9 cellular contexts compared by ENCODE assay signal in genomic region chr1:10152709-10153284, GRCh38. TPM values are rescaled to one million over a fixed set of nuclear protein-coding genes. Genes with fewer than 3 reads are reported as not detected.
DNase-seq lines count a peak whose midpoint lies in the region; ATAC-seq and TF ChIP-seq lines count a peak whose summit lies in the region.
"Had no signal": no experiment of that assay in that cellular context is flagged by ENCODE, and none has a peak within 500 bp of the region (broad histone marks: within the 10 kb centered on the region; RNA-seq: fewer than 3 reads in every experiment).

No MANE protein-coding gene starts in this region.

- no peaks in the 10 kb centered on the region for H3K27me3 ChIP-seq in psoas muscle (ENCODE audit: insufficient read depth in 3 of 3, low read length in 2 of 3)

- CTCF ChIA-PET in activated naive CD4-positive, alpha-beta T cell treated with anti-CD3 and anti-CD28 coated beads, Interleukin-2, amount 10 ng/mL, durations not matched to agents 7 days and 5 days (lab: Charles Lee): interaction anchor here (0.7 to 2.0 kb wide), 4 partner anchors 11 to 240 kb away, joined by 3 to 14 read pairs (median 4); no protein-coding TSS in a partner anchor

- ATAC-seq in Right ventricle myocardium superior (ENCODE audit: poor library complexity): no peak
- peak in 3 of 4 donors; percentile 20 to 36 (median 20) for ATAC-seq in psoas muscle
- ATAC-seq in GM21528 (IDR thresholded peaks at IDR 0.05; ENCODE audit: low FRiP score, unreplicated experiment): no peak
- ATAC-seq in GM21447 (IDR thresholded peaks at IDR 0.05; ENCODE audit: unreplicated experiment): no peak

- intact Hi-C loops in Right ventricle myocardium superior (cut with DNase I): no loop called here
- intact Hi-C loops in psoas muscle (cut with DNase I): loop anchor here in 1 of 2 donors (5.0 kb wide), 1 partner anchor 185 kb away; no protein-coding TSS in a partner anchor

- peaks cover 17% of the 10 kb centered on the region for H3K4me1 ChIP-seq in psoas muscle

- no peak overlapping the region for H3K27ac Mint-ChIP-seq in activated naive CD4-positive, alpha-beta T cell treated with anti-CD3 and anti-CD28 coated beads, Interleukin-2, amount 10 ng/mL, durations not matched to agents 7 days and 5 days

- H3K9me3 Mint-ChIP-seq in activated naive CD4-positive, alpha-beta T cell treated with anti-CD3 and anti-CD28 coated beads, Interleukin-2, amount 10 ng/mL, durations not matched to agents 7 days and 5 days: no peaks in the 10 kb centered on the region
- H3K9me3 Mint-ChIP-seq: central memory CD8-positive, alpha-beta T cell had no signal

- no peaks in the 10 kb centered on the region for H3K4me1 Mint-ChIP-seq in activated naive CD4-positive, alpha-beta T cell treated with anti-CD3 and anti-CD28 coated beads, Interleukin-2, amount 10 ng/mL, durations not matched to agents 7 days and 5 days
- H3K4me1 Mint-ChIP-seq: central memory CD8-positive, alpha-beta T cell had no signal

- no peaks in the 10 kb centered on the region for H3K9me3 ChIP-seq in psoas muscle

- peak overlapping the region; percentile 86 for H3K27ac ChIP-seq in psoas muscle

- H3K4me3 ChIP-seq in psoas muscle: no peak overlapping the region

- WGBS in psoas muscle, 3 donors: 73 to 85% (median 74%) methylated on average over 8 of the region's 8 CpGs

- H3K27me3 Mint-ChIP-seq in activated naive CD4-positive, alpha-beta T cell treated with anti-CD3 and anti-CD28 coated beads, Interleukin-2, amount 10 ng/mL, durations not matched to agents 7 days and 5 days: no peaks in the 10 kb centered on the region
- H3K27me3 Mint-ChIP-seq: central memory CD8-positive, alpha-beta T cell had no signal

- peak; percentile 12 for DNase-seq in activated T-cell treated with anti-CD3 and anti-CD28 coated beads for 24 hours (ENCODE audit: low read depth)
- no peak for DNase-seq in activated T-cell treated with anti-CD3 and anti-CD28 coated beads for 4 hours
- peak; percentile 26 for DNase-seq in NCI-H510A (lab: John Stamatoyannopoulos, UW)
- peak; percentile 59 for DNase-seq in activated naive CD4-positive, alpha-beta T cell treated with anti-CD3 and anti-CD28 coated beads, Interleukin-2, amount 10 ng/mL, durations not matched to agents 7 days and 5 days
- DNase-seq in Right ventricle myocardium superior: peak; percentile 57
- peak in 1 of 2 donors; percentile 37 for DNase-seq in psoas muscle

- peaks cover 0 to 49% of the 10 kb centered on the region in 2 donors for H3K36me3 ChIP-seq in psoas muscle (ENCODE audit: insufficient read depth in 1 of 2, low read depth in 1 of 2)

- peak; percentile 39 for TF ChIP-seq CTCF in psoas muscle (IDR thresholded peaks at IDR 0.05)

- peaks cover 6% of the 10 kb centered on the region for H3K36me3 Mint-ChIP-seq in activated naive CD4-positive, alpha-beta T cell treated with anti-CD3 and anti-CD28 coated beads, Interleukin-2, amount 10 ng/mL, durations not matched to agents 7 days and 5 days

- H3K4me3 Mint-ChIP-seq in activated naive CD4-positive, alpha-beta T cell treated with anti-CD3 and anti-CD28 coated beads, Interleukin-2, amount 10 ng/mL, durations not matched to agents 7 days and 5 days: no peak overlapping the region
- H3K4me3 Mint-ChIP-seq: central memory CD8-positive, alpha-beta T cell had no signal

RNA-seq across cellular contexts. Expression of gene KIF1B, which starts 57.6 kb away (rescaled TPM):
- 66.8 TPM for total RNA-seq in Right ventricle myocardium superior
- 100 to 1,000 TPM; 221 to 391 (median 338) TPM for total RNA-seq in psoas muscle
- 100 to 1,000 TPM in 2 of 3 donors, 10 to 100 TPM in 1; 31.8 to 332 (median 105) TPM for polyA plus RNA-seq in psoas muscle

Comparison
In these comparisons a context has a peak if more than half of its experiments do, and no peak if none do; other contexts are left out.
1. ATAC-seq: peak in psoas muscle (3 of 4); none in Right ventricle myocardium superior (single experiment), GM21528 (single experiment) and GM21447 (single experiment).